Comparison of ENCODE assay signal across 1 cellular context in genomic region chr15:41331833-41332787, GRCh38.
TF ChIP-seq lines count a peak whose summit lies in the region.

Gene OIP5, minus strand, starts transcription at chr15:41332591. Its CDS starts 30 bp downstream, at chr15:41332561.

TF ChIP-seq in SK-N-SH, 30 proteins besides CTCF, POLR2A, EP300 and RAD21 (continued from another document):
- TF ChIP-seq USF1 (IDR thresholded peaks at IDR 0.05; ENCODE audit: borderline replicate concordance, low read depth) (no peak), MXI1 (IDR thresholded peaks at IDR 0.05; ENCODE audit: low read depth, low read length) (peak; percentile 98), ELF1 (IDR thresholded peaks at IDR 0.05) (no peak), NFIC (IDR thresholded peaks at IDR 0.05; ENCODE audit: borderline replicate concordance) (no peak; the same call in 1 of the 2 replicates), RCOR1 (IDR thresholded peaks at IDR 0.05; ENCODE audit: low read length) (no peak), TEAD4 (IDR thresholded peaks at IDR 0.05; ENCODE audit: borderline replicate concordance, insufficient read depth) (no peak)
- TF ChIP-seq, protein P1, sequence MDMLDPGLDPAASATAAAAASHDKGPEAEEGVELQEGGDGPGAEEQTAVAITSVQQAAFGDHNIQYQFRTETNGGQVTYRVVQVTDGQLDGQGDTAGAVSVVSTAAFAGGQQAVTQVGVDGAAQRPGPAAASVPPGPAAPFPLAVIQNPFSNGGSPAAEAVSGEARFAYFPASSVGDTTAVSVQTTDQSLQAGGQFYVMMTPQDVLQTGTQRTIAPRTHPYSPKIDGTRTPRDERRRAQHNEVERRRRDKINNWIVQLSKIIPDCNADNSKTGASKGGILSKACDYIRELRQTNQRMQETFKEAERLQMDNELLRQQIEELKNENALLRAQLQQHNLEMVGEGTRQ (IDR thresholded peaks at IDR 0.05; ENCODE audit: borderline replicate concordance, low read depth, low read length): no peak
TF ChIP-seq in SK-N-SH: peak in this region for 7.
